ENCODE assay signal across 8 cellular contexts in the genomic region with DNA sequence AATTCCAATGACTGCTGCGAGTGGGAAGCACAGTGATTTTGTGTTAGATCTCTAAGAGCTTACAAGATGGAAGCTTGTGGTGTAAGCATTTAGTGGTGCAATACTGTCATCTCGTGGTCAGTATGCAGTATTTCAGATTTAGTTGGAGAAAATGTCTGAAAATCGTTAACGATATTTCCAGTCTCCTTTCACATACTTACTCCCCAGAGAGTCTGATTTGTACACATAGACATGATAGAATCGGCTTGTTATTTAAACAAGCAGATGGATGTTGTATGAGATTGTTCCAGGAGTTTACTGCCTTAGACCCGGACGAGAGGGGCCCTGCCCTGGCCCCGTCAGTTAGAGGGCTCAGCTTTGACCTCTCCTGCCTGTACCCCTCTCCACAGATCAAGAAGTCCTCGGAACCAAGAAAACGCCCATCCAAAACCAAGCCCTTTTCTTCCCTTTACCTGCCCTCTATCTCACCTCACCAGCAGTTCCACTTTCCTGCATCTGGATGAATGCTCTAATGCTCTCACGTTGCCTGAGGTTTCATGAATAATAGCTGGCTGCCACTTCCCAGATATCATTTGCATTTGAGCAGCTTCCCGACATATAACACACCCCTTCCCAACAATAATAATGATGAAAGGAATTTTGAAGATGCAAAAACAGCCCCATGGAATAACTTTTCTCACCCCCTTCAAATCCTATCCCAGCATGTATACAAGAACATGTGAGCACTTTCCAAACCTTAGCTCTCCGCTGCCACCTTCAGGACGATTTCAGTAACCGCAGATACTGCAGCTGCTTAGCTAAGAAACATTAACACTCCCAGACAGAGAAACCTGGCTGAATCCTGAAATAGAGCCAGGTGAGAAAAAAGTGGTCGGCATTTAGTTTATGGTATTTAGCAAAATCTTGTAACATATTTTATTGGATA.
DNase-seq lines count a peak whose midpoint lies in the region; ATAC-seq, FAIRE-seq and TF ChIP-seq lines count a peak whose summit lies in the region.

No MANE protein-coding gene starts in this region.

- H3K4me1 Mint-ChIP-seq in activated T-helper 1 cell treated with anti-CD3 and anti-CD28 coated beads, Interleukin-12 subunit alpha, Interleukin-12 subunit beta, Interleukin-2, Interleukin-4 antibody, amounts not matched to agents 30 ng/mL and 10 ng/mL and 1 ng/mL, durations not matched to agents 14 hours and 24 hours and 36 hours (ENCODE audit: low read depth) = no peaks in the 10 kb centered on the region
- H3K4me1 Mint-ChIP-seq in nephron progenitor cell = peaks cover 4% of the 10 kb centered on the region

- H3K9me3 ChIP-seq in DOHH2 (ENCODE audit: control insufficient read depth, insufficient read depth, low read length) = no peaks in the 10 kb centered on the region
- H3K9me3 ChIP-seq in Karpas-422 (ENCODE audit: low read length) = no peaks in the 10 kb centered on the region

- no peaks in the 10 kb centered on the region for H3F3A ChIP-seq in DOHH2 (ENCODE audit: control insufficient read depth, insufficient read depth)

- H3K36me3 Mint-ChIP-seq in activated T-helper 1 cell treated with anti-CD3 and anti-CD28 coated beads, Interleukin-12 subunit alpha, Interleukin-12 subunit beta, Interleukin-2, Interleukin-4 antibody, amounts not matched to agents 30 ng/mL and 10 ng/mL and 1 ng/mL, durations not matched to agents 14 hours and 24 hours and 36 hours (ENCODE audit: low read depth) = peaks cover 5% of the 10 kb centered on the region
- H3K36me3 Mint-ChIP-seq in nephron progenitor cell (ENCODE audit: low read depth) = no peaks in the 10 kb centered on the region

- peak; percentile 85 for ATAC-seq in GM21825 (IDR thresholded peaks at IDR 0.05; ENCODE audit: unreplicated experiment)

- intact Hi-C loops in activated T-helper 1 cell treated with anti-CD3 and anti-CD28 coated beads, Interleukin-12 subunit alpha, Interleukin-12 subunit beta, Interleukin-2, Interleukin-4 antibody, amounts not matched to agents 30 ng/mL and 10 ng/mL and 1 ng/mL, durations not matched to agents 14 hours and 24 hours and 36 hours (cut with micrococcal nuclease) = loop anchor here (1.0 to 10.0 kb wide), 8 partner anchors 140 to 1973 kb away; a partner anchor contains a TSS

- H3K27me3 ChIP-seq in DOHH2 (ENCODE audit: control insufficient read depth, low read length) (no peaks in the 10 kb centered on the region), Karpas-422 (ENCODE audit: low read length) (no peaks in the 10 kb centered on the region)

- TF ChIP-seq CTCF in DOHH2 (IDR thresholded peaks at IDR 0.05; ENCODE audit: low read depth, low read length, poor library complexity, severe bottlenecking) (peak; percentile 78), fibroblast of pulmonary artery (IDR thresholded peaks at IDR 0.05; ENCODE audit: low read length, missing control alignments) (peak; percentile 95), nephron progenitor cell (IDR thresholded peaks at IDR 0.05) (peak; percentile 98)

- no peaks in the 10 kb centered on the region for H3K9me2 ChIP-seq in DOHH2 (replicated peaks; ENCODE audit: control insufficient read depth, low read length)
- H3K9me2 ChIP-seq in Karpas-422 (replicated peaks; ENCODE audit: insufficient read depth, low read length) = no peaks in the 10 kb centered on the region

- H3K4me3 ChIP-seq in DOHH2 (ENCODE audit: low read length) (peak overlapping the region; percentile 67), Karpas-422 (ENCODE audit: low read length) (peak overlapping the region; percentile 60), fibroblast of pulmonary artery (replicated peaks; ENCODE audit: low read depth, low read length) (peak overlapping the region; percentile 54)

- H3K4me3 Mint-ChIP-seq in activated T-helper 1 cell treated with anti-CD3 and anti-CD28 coated beads, Interleukin-12 subunit alpha, Interleukin-12 subunit beta, Interleukin-2, Interleukin-4 antibody, amounts not matched to agents 30 ng/mL and 10 ng/mL and 1 ng/mL, durations not matched to agents 14 hours and 24 hours and 36 hours = no peak overlapping the region
- H3K4me3 Mint-ChIP-seq in nephron progenitor cell = no peak overlapping the region

- H4K20me1 ChIP-seq in DOHH2 (ENCODE audit: control insufficient read depth, insufficient read depth, low read depth, low read length) = no peaks in the 10 kb centered on the region
- H4K20me1 ChIP-seq in Karpas-422 (ENCODE audit: insufficient read depth, low read depth, low read length) = no peaks in the 10 kb centered on the region

- H3K27ac ChIP-seq in DOHH2 (ENCODE audit: low read depth, low read length) (no peak overlapping the region), Karpas-422 (ENCODE audit: low read length) (no peak overlapping the region)

- DNase-seq in Karpas-422 = peak; percentile 91
- DNase-seq in RCC 7860 (ENCODE audit: low spot score) = peak; percentile 67
- peak; percentile 46 for DNase-seq in activated T-helper 1 cell treated with anti-CD3 and anti-CD28 coated beads, Interleukin-12 subunit alpha, Interleukin-12 subunit beta, Interleukin-2, Interleukin-4 antibody, amounts not matched to agents 30 ng/mL and 10 ng/mL and 1 ng/mL, durations not matched to agents 14 hours and 24 hours and 36 hours (ENCODE audit: low spot score)
- peak; percentile 97 for DNase-seq in fibroblast of pulmonary artery (ENCODE audit: low read depth)
- peak; percentile 77 for DNase-seq in nephron progenitor cell
- DNase-seq in stimulated activated naive CD4-positive, alpha-beta T cell treated with Interleukin-2 at 50 U/mL for 16 hours (lab: John Stamatoyannopoulos, UW) = peak; percentile 61

- H2AFZ ChIP-seq in Karpas-422 (ENCODE audit: low read length) = peak overlapping the region; percentile 89

- peak overlapping the region; percentile 52 for H3K9ac ChIP-seq in Karpas-422 (ENCODE audit: low read length)

- H3K36me3 ChIP-seq in DOHH2 (ENCODE audit: control insufficient read depth, low read length) (no peaks in the 10 kb centered on the region), Karpas-422 (ENCODE audit: insufficient read depth, low read length) (no peaks in the 10 kb centered on the region)

- FAIRE-seq in RCC 7860 (lab: Jason Lieb, UNC) = peak; percentile 77

- H3K4me1 ChIP-seq in DOHH2 (ENCODE audit: control insufficient read depth, low read length) = peaks cover 6% of the 10 kb centered on the region
- peaks cover 6% of the 10 kb centered on the region for H3K4me1 ChIP-seq in Karpas-422 (ENCODE audit: low read length)

- H3K9me3 Mint-ChIP-seq in activated T-helper 1 cell treated with anti-CD3 and anti-CD28 coated beads, Interleukin-12 subunit alpha, Interleukin-12 subunit beta, Interleukin-2, Interleukin-4 antibody, amounts not matched to agents 30 ng/mL and 10 ng/mL and 1 ng/mL, durations not matched to agents 14 hours and 24 hours and 36 hours = no peaks in the 10 kb centered on the region
- no peaks in the 10 kb centered on the region for H3K9me3 Mint-ChIP-seq in nephron progenitor cell

- H3K79me2 ChIP-seq in DOHH2 (ENCODE audit: control insufficient read depth, low read length) (no peaks in the 10 kb centered on the region), Karpas-422 (ENCODE audit: low read length) (no peaks in the 10 kb centered on the region)

- H3K4me2 ChIP-seq in DOHH2 (ENCODE audit: low read length) = peak overlapping the region; percentile 84
- H3K4me2 ChIP-seq in Karpas-422 (ENCODE audit: low read depth, low read length, poor library complexity, severe bottlenecking) = peak overlapping the region; percentile 69

- H3K27ac Mint-ChIP-seq in activated T-helper 1 cell treated with anti-CD3 and anti-CD28 coated beads, Interleukin-12 subunit alpha, Interleukin-12 subunit beta, Interleukin-2, Interleukin-4 antibody, amounts not matched to agents 30 ng/mL and 10 ng/mL and 1 ng/mL, durations not matched to agents 14 hours and 24 hours and 36 hours = no peak overlapping the region
- H3K27ac Mint-ChIP-seq in nephron progenitor cell = no peak overlapping the region

- no peaks in the 10 kb centered on the region for H3K27me3 Mint-ChIP-seq in activated T-helper 1 cell treated with anti-CD3 and anti-CD28 coated beads, Interleukin-12 subunit alpha, Interleukin-12 subunit beta, Interleukin-2, Interleukin-4 antibody, amounts not matched to agents 30 ng/mL and 10 ng/mL and 1 ng/mL, durations not matched to agents 14 hours and 24 hours and 36 hours (ENCODE audit: insufficient read depth)
- no peaks in the 10 kb centered on the region for H3K27me3 Mint-ChIP-seq in nephron progenitor cell (ENCODE audit: low read depth, poor library complexity)

Comparison
In these comparisons a context has a peak if more than half of its experiments do, and no peak if none do; other contexts are left out.
1. DNase-seq: peak in every context shown above with its lines; median percentile 97 in fibroblast of pulmonary artery; 91 in Karpas-422; 77 in nephron progenitor cell; 67 in RCC 7860; 61 in stimulated activated naive CD4-positive, alpha-beta T cell treated with Interleukin-2 at 50 U/mL for 16 hours; 46 in activated T-helper 1 cell treated with anti-CD3 and anti-CD28 coated beads, Interleukin-12 subunit alpha, Interleukin-12 subunit beta, Interleukin-2, Interleukin-4 antibody, amounts not matched to agents 30 ng/mL and 10 ng/mL and 1 ng/mL, durations not matched to agents 14 hours and 24 hours and 36 hours.